Comparison of ENCODE assay signal across 6 cellular contexts in the genomic region with DNA sequence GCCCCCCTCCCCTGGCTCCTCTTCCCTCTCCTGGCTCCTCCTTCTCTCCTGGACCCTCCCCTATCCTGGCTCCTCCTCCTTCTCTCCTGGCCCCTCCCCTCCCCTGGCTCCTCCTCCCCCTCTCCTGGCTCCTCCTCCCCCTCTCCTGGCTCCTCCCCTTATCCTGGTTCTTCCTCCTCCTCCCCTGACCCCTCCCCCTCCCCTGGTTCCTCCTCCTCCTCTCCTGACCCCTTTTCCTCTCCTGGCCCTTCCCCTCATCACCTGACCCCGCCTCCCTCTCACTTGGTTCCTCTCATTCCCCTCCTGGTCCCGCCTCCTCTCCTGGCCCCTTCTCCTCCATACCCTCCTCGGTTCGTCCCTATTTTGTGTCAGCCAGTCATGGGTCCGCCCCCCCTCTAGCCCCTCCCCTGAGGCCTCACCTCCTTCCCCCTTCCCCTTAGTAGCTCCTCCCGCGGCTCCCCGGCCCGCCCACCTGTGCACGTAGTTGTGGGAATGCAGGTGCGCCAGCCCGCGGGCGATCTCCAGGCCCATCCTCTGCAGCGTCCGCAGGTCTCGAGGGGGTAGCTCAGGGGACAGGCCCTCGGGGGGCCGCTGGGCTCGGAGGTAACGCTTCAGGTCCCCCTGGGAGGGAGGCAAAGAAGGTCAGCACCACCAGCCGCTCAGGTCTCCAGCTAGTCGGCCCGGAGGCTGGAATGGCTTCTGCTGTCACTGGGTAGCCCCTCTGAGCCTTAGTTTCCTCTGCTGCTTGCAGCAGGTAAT. TPM values are rescaled to one million over a fixed set of nuclear protein-coding genes. Genes with fewer than 3 reads are reported as not detected.
DNase-seq lines count a peak whose midpoint lies in the region; ATAC-seq and TF ChIP-seq lines count a peak whose summit lies in the region.

No MANE protein-coding gene starts in this region.

- H3K4me3 ChIP-seq in left ventricle myocardium inferior (no peak overlapping the region), SJCRH30 (no peak overlapping the region)

- H3K4me1 ChIP-seq in left ventricle myocardium inferior (peaks cover 15% of the 10 kb centered on the region), SJCRH30 (no peaks in the 10 kb centered on the region)

- DNase-seq in Right ventricle myocardium inferior (ENCODE audit: missing footprints) (no peak), left ventricle myocardium inferior (no peak), SJCRH30 (peak; percentile 51), pons (ENCODE audit: low spot score) (peak; percentile 57)
- peak; percentile 77 for DNase-seq in central memory CD4-positive, alpha-beta T cell

- intact Hi-C loops in Right ventricle myocardium inferior (cut with DNase I): no loop called here
- intact Hi-C loops in left ventricle myocardium inferior (cut with micrococcal nuclease): no loop called here

- peak; percentile 37 for ATAC-seq in Right ventricle myocardium inferior
- ATAC-seq in HG03039 (IDR thresholded peaks at IDR 0.05; ENCODE audit: unreplicated experiment): no peak

- H3K27me3 ChIP-seq in left ventricle myocardium inferior (ENCODE audit: low read depth): peaks cover 65% of the 10 kb centered on the region
- peaks cover 26% of the 10 kb centered on the region for H3K27me3 ChIP-seq in SJCRH30

- H3K36me3 ChIP-seq in left ventricle myocardium inferior (no peaks in the 10 kb centered on the region), SJCRH30 (no peaks in the 10 kb centered on the region)

- H3K9me3 ChIP-seq in left ventricle myocardium inferior (replicated peaks): no peaks in the 10 kb centered on the region
- no peaks in the 10 kb centered on the region for H3K9me3 ChIP-seq in SJCRH30 (replicated peaks)

- no peak overlapping the region for H3K27ac ChIP-seq in left ventricle myocardium inferior (replicated peaks)
- H3K27ac ChIP-seq in SJCRH30: no peak overlapping the region

- no peak for TF ChIP-seq CTCF in left ventricle myocardium inferior (IDR thresholded peaks at IDR 0.05; ENCODE audit: borderline replicate concordance)

RNA-seq across cellular contexts. Expression of a gene that starts 9.5 kb away (rescaled TPM):
- 0.70 TPM for total RNA-seq in Right ventricle myocardium inferior
- 1.1 TPM for total RNA-seq in left ventricle myocardium inferior
- total RNA-seq in SJCRH30 (2014; rRNA removed; shearing (Covaris generic)): not detected in 2 replicates

RNA-seq across cellular contexts. Expression of a gene that starts 33.0 kb away (rescaled TPM):
- total RNA-seq in Right ventricle myocardium inferior (30.7 TPM), left ventricle myocardium inferior (32.1 TPM)
- total RNA-seq in SJCRH30 (2014; rRNA removed; shearing (Covaris generic)): 25.0 and 29.0 TPM in 2 replicates

RNA-seq across cellular contexts. Expression of a gene that starts 46.8 kb away (rescaled TPM):
- 0.19 TPM for total RNA-seq in Right ventricle myocardium inferior
- total RNA-seq in left ventricle myocardium inferior: 0.27 TPM
- total RNA-seq in SJCRH30 (2014; rRNA removed; shearing (Covaris generic)): 0.41 and 0.57 TPM in 2 replicates

RNA-seq across cellular contexts. Expression of a gene that starts 49.8 kb away (rescaled TPM):
- total RNA-seq in Right ventricle myocardium inferior (0.43 TPM), left ventricle myocardium inferior (0.33 TPM)
- 0.26 TPM in 1 of 2 replicates, not detected in the other for total RNA-seq in SJCRH30 (2014; rRNA removed; shearing (Covaris generic))

RNA-seq across cellular contexts. Expression of a gene that starts 56.4 kb away (rescaled TPM):
- total RNA-seq in Right ventricle myocardium inferior (17.7 TPM), left ventricle myocardium inferior (17.0 TPM)
- 40.4 and 44.6 TPM in 2 replicates for total RNA-seq in SJCRH30 (2014; rRNA removed; shearing (Covaris generic))

Comparison
In these comparisons a context has a peak if more than half of its experiments do, and no peak if none do; other contexts are left out.
1. DNase-seq: peak in SJCRH30 (2 of 2), central memory CD4-positive, alpha-beta T cell (single experiment) and pons (single experiment); none in Right ventricle myocardium inferior (single experiment) and left ventricle myocardium inferior (single experiment).